ENCODE assay signal across 32 cellular contexts in genomic region chr6:120112980-120113379, GRCh38.
"Had no signal": no experiment of that assay in that cellular context is flagged by ENCODE, and none has a peak within 500 bp of the region (broad histone marks: within the 10 kb centered on the region; RNA-seq: fewer than 3 reads in every experiment).

No MANE protein-coding gene starts in this region.

- H3K9me3 ChIP-seq: adrenal gland, body of pancreas, breast epithelium had no signal

- H3K4me3 ChIP-seq: adrenal gland, body of pancreas, breast epithelium had no signal

- H3K36me3 ChIP-seq: adrenal gland, brain microvascular endothelial cell, breast epithelium had no signal

- ATAC-seq: activated CD8-positive, alpha-beta T cell treated with anti-CD3 and anti-CD28 coated beads for 36 hours; activated naive CD4-positive, alpha-beta T cell treated with anti-CD3 and anti-CD28 coated beads, Interleukin-2, amount 50 U/mL, for 72 hours; activated T-cell treated with anti-CD3 and anti-CD28 coated beads, Interleukin-2, amount 50 U/mL, for 4 hours; activated T-cell treated with anti-CD3 and anti-CD28 coated beads, Interleukin-2, amount 50 U/mL, for 72 hours; activated T-helper 17 cell treated with anti-CD3 and anti-CD28 coated beads, Interleukin-2, amount 50 U/mL, for 72 hours; body of pancreas; T-helper 17 cell had no signal

- FAIRE-seq: astrocyte, TTC549 had no signal

- H3K27me3 ChIP-seq: adrenal gland, body of pancreas, brain microvascular endothelial cell, breast epithelium had no signal

- DNase-seq: activated B cell treated with CpG ODN at 0.5 μM for 24 hours; activated CD4-positive, alpha-beta memory T cell treated with anti-CD3 and anti-CD28 coated beads for 36 hours; activated CD4-positive, alpha-beta T cell treated with anti-CD3 and anti-CD28 coated beads for 4 hours; activated CD4-positive, alpha-beta T cell treated with anti-CD3 and anti-CD28 coated beads, Interleukin-2, amount 10 ng/mL, durations not matched to agents 24 days and 14 days; activated CD4-positive, alpha-beta T cell treated with anti-CD3 and anti-CD28 coated beads, Interleukin-2, amount 50 U/mL, for 1 hour; activated CD4-positive, alpha-beta T cell treated with anti-CD3 and anti-CD28 coated beads, Interleukin-2, amount 50 U/mL, for 4 hours; activated CD4-positive, CD25-positive, alpha-beta regulatory T cell treated with anti-CD3 and anti-CD28 coated beads, Interleukin-2, amount 50 U/mL, for 72 hours; activated CD8-positive, alpha-beta memory T cell treated with anti-CD3 and anti-CD28 coated beads, Interleukin-2, amount 50 U/mL, for 4 hours; activated CD8-positive, alpha-beta T cell treated with anti-CD3 and anti-CD28 coated beads for 36 hours; activated effector memory CD4-positive, alpha-beta T cell treated with anti-CD3 and anti-CD28 coated beads, Interleukin-2, amount 50 U/mL, for 16 hours; activated gamma-delta T cell treated with Interleukin-2 at 50 U/mL for 16 hours; activated naive CD4-positive, alpha-beta T cell; activated naive CD4-positive, alpha-beta T cell treated with anti-CD3 and anti-CD28 coated beads for 36 hours; activated naive CD4-positive, alpha-beta T cell treated with anti-CD3 and anti-CD28 coated beads, Interleukin-2, amount 50 U/mL, for 16 hours; activated naive CD8-positive, alpha-beta T cell treated with anti-CD3 and anti-CD28 coated beads for 36 hours; activated T-cell treated with anti-CD3 and anti-CD28 coated beads for 4 hours; activated T-cell treated with anti-CD3 and anti-CD28 coated beads, Interleukin-2, amount 50 U/mL, for 1 hour; activated T-cell treated with anti-CD3 and anti-CD28 coated beads, Interleukin-2, amount 50 U/mL, for 4 hours; activated T-cell treated with anti-CD3 and anti-CD28 coated beads, Interleukin-2, amount 50 U/mL, for 72 hours; adrenal gland; amniotic stem cell; aorta; body of pancreas; brain microvascular endothelial cell; central memory CD4-positive, alpha-beta T cell; T-helper 17 cell had no signal

- H3K27ac ChIP-seq: adrenal gland, body of pancreas, brain microvascular endothelial cell, breast epithelium, VCaP had no signal

- H3K4me1 ChIP-seq: adrenal gland, body of pancreas, breast epithelium had no signal
